10 cellular contexts compared by ENCODE assay signal in genomic region chr17:44084131-44084538, GRCh38. TPM values are rescaled to one million over a fixed set of nuclear protein-coding genes. Genes with fewer than 3 reads are reported as not detected.
DNase-seq lines count a peak whose midpoint lies in the region; ATAC-seq, FAIRE-seq and TF ChIP-seq lines count a peak whose summit lies in the region.
"Had no signal": no experiment of that assay in that cellular context is flagged by ENCODE, and none has a peak within 500 bp of the region (broad histone marks: within the 10 kb centered on the region; RNA-seq: fewer than 3 reads in every experiment).

No MANE protein-coding gene starts in this region.

- FAIRE-seq in GM19239 (lab: Jason Lieb, UNC): no peak
- FAIRE-seq: G401.6 had no signal

- H3K4me3 ChIP-seq in esophagus muscularis mucosa: no peak overlapping the region

- peak in 2 of 3 experiments; percentile 11 to 24 for TF ChIP-seq CTCF in esophagus muscularis mucosa (IDR thresholded peaks at IDR 0.05)

- no peak for TF ChIP-seq EP300 in esophagus muscularis mucosa (IDR thresholded peaks at IDR 0.05)

- H3K4me3 Mint-ChIP-seq in activated CD8-positive, alpha-beta memory T cell treated with anti-CD3 and anti-CD28 coated beads, Interleukin-2, amount 10 ng/mL, durations not matched to agents 7 days and 5 days: no peak overlapping the region
- no peak overlapping the region for H3K4me3 Mint-ChIP-seq in stimulated activated naive B cell treated with anti-CD40 and anti-IgM and Interleukin-4, amounts not matched to agents 10 μg/mL and 1 μg/mL and 100 μg/mL, for 72 hours
- H3K4me3 Mint-ChIP-seq: activated naive CD4-positive, alpha-beta T cell treated with anti-CD3 and anti-CD28 coated beads, Interleukin-2, amount 50 U/mL, for 24 hours had no signal

- H3K27ac ChIP-seq in esophagus muscularis mucosa (replicated peaks in 1 of 4): no peak overlapping the region

- H3K27me3 Mint-ChIP-seq in activated CD8-positive, alpha-beta memory T cell treated with anti-CD3 and anti-CD28 coated beads, Interleukin-2, amount 10 ng/mL, durations not matched to agents 7 days and 5 days: no peaks in the 10 kb centered on the region
- H3K27me3 Mint-ChIP-seq in stimulated activated naive B cell treated with anti-CD40 and anti-IgM and Interleukin-4, amounts not matched to agents 10 μg/mL and 1 μg/mL and 100 μg/mL, for 72 hours: no peaks in the 10 kb centered on the region
- H3K27me3 Mint-ChIP-seq: activated naive CD4-positive, alpha-beta T cell treated with anti-CD3 and anti-CD28 coated beads, Interleukin-2, amount 50 U/mL, for 24 hours had no signal

- H3K36me3 ChIP-seq in esophagus muscularis mucosa: peaks cover 38 to 100% (median 91%) of the 10 kb centered on the region in 4 donors

- CTCF ChIA-PET in activated CD8-positive, alpha-beta memory T cell treated with anti-CD3 and anti-CD28 coated beads, Interleukin-2, amount 10 ng/mL, durations not matched to agents 7 days and 5 days (lab: Charles Lee): interaction anchor here (0.6 to 2.5 kb wide), 7 partner anchors 10 to 279 kb away, joined by 3 to 11 read pairs (median 7); no protein-coding TSS in a partner anchor

- H3K27me3 ChIP-seq in esophagus muscularis mucosa: no peaks in the 10 kb centered on the region

- H3K4me1 ChIP-seq in esophagus muscularis mucosa: peaks cover 5 to 24% (median 18%) of the 10 kb centered on the region in 4 donors

- H3K27ac Mint-ChIP-seq in activated CD8-positive, alpha-beta memory T cell treated with anti-CD3 and anti-CD28 coated beads, Interleukin-2, amount 10 ng/mL, durations not matched to agents 7 days and 5 days: no peak overlapping the region
- H3K27ac Mint-ChIP-seq in stimulated activated naive B cell treated with anti-CD40 and anti-IgM and Interleukin-4, amounts not matched to agents 10 μg/mL and 1 μg/mL and 100 μg/mL, for 72 hours: no peak overlapping the region
- H3K27ac Mint-ChIP-seq: activated naive CD4-positive, alpha-beta T cell treated with anti-CD3 and anti-CD28 coated beads, Interleukin-2, amount 50 U/mL, for 24 hours had no signal

- H3K9me3 Mint-ChIP-seq in activated CD8-positive, alpha-beta memory T cell treated with anti-CD3 and anti-CD28 coated beads, Interleukin-2, amount 10 ng/mL, durations not matched to agents 7 days and 5 days (ENCODE audit: low read depth): no peaks in the 10 kb centered on the region
- H3K9me3 Mint-ChIP-seq in stimulated activated naive B cell treated with anti-CD40 and anti-IgM and Interleukin-4, amounts not matched to agents 10 μg/mL and 1 μg/mL and 100 μg/mL, for 72 hours: no peaks in the 10 kb centered on the region
- H3K9me3 Mint-ChIP-seq: activated naive CD4-positive, alpha-beta T cell treated with anti-CD3 and anti-CD28 coated beads, Interleukin-2, amount 50 U/mL, for 24 hours had no signal

- no peak for TF ChIP-seq POLR2A in esophagus muscularis mucosa (IDR thresholded peaks at IDR 0.05; ENCODE audit: low read depth)

- peaks cover 8% of the 10 kb centered on the region for H3K4me1 Mint-ChIP-seq in activated CD8-positive, alpha-beta memory T cell treated with anti-CD3 and anti-CD28 coated beads, Interleukin-2, amount 10 ng/mL, durations not matched to agents 7 days and 5 days
- peaks cover 21 to 24% of the 10 kb centered on the region in 2 donors for H3K4me1 Mint-ChIP-seq in stimulated activated naive B cell treated with anti-CD40 and anti-IgM and Interleukin-4, amounts not matched to agents 10 μg/mL and 1 μg/mL and 100 μg/mL, for 72 hours

- WGBS in esophagus muscularis mucosa: 76% methylated on average over 8 of the region's 10 CpGs

- intact Hi-C loops in esophagus muscularis mucosa (cut with DNase I): no loop called here

- no peaks in the 10 kb centered on the region for H3K36me3 Mint-ChIP-seq in activated CD8-positive, alpha-beta memory T cell treated with anti-CD3 and anti-CD28 coated beads, Interleukin-2, amount 10 ng/mL, durations not matched to agents 7 days and 5 days
- H3K36me3 Mint-ChIP-seq in stimulated activated naive B cell treated with anti-CD40 and anti-IgM and Interleukin-4, amounts not matched to agents 10 μg/mL and 1 μg/mL and 100 μg/mL, for 72 hours: peaks cover 52 to 53% of the 10 kb centered on the region in 2 donors

- ATAC-seq in activated CD8-positive, alpha-beta memory T cell treated with anti-CD3 and anti-CD28 coated beads, Interleukin-2, amount 10 ng/mL, durations not matched to agents 7 days and 5 days: no peak
- peak; percentile 62 to 68 for ATAC-seq in stimulated activated naive B cell treated with anti-CD40 and anti-IgM and Interleukin-4, amounts not matched to agents 10 μg/mL and 1 μg/mL and 100 μg/mL, for 72 hours (replicated peaks)
- ATAC-seq in GM21619 (IDR thresholded peaks at IDR 0.05; ENCODE audit: unreplicated experiment) (no peak), HG03175 (IDR thresholded peaks at IDR 0.05; ENCODE audit: unreplicated experiment) (no peak)

- in situ Hi-C loops in SK-MEL-5 (cut with HindIII; ENCODE audit: low pct_unique_long_range_greater_than_20kb, low sequenced_read_pairs): no loop called here

- no peaks in the 10 kb centered on the region for H3K9me3 ChIP-seq in esophagus muscularis mucosa

- DNase-seq in activated CD8-positive, alpha-beta memory T cell treated with anti-CD3 and anti-CD28 coated beads for 24 hours: peak; percentile 77
- DNase-seq in activated CD8-positive, alpha-beta memory T cell treated with anti-CD3 and anti-CD28 coated beads, Interleukin-2, amount 10 ng/mL, durations not matched to agents 7 days and 5 days: no peak
- peak; percentile 34 for DNase-seq in SK-MEL-5 (ENCODE audit: low read depth, low spot score)
- DNase-seq in esophagus muscularis mucosa (ENCODE audit: extremely low spot score): no peak
- no peak for DNase-seq in stimulated activated naive B cell treated with anti-CD40 and anti-IgM and Interleukin-4, amounts not matched to agents 10 μg/mL and 1 μg/mL and 100 μg/mL, for 72 hours
- DNase-seq in GM19239 (ENCODE audit: insufficient read length, low spot score): no peak

RNA-seq across cellular contexts. Expression of gene G6PC3, which starts 13.6 kb away (rescaled TPM):
- total RNA-seq in activated CD8-positive, alpha-beta memory T cell treated with anti-CD3 and anti-CD28 coated beads, Interleukin-2, amount 10 ng/mL, durations not matched to agents 7 days and 5 days: 10 to 100 TPM; 21.7 to 25.6 TPM
- 81.4 and 84.1 TPM in 2 replicates for total RNA-seq in SK-MEL-5 (2014; rRNA removed; shearing (Covaris generic))
- polyA plus RNA-seq in SK-MEL-5 (2015; cell fraction: cytosol; rRNA removed): 256 and 299 TPM in 2 replicates
- polyA plus RNA-seq in SK-MEL-5 (2015; cell fraction: nucleus; rRNA removed): 70.1 and 97.3 TPM in 2 replicates
- total RNA-seq in esophagus muscularis mucosa: 10 to 100 TPM; 23.9 to 37.5 (median 30.7) TPM

RNA-seq across cellular contexts. Expression of gene LSM12, which starts 17.7 kb away (rescaled TPM):
- 10 to 100 TPM; 68.3 to 76.8 TPM for total RNA-seq in activated CD8-positive, alpha-beta memory T cell treated with anti-CD3 and anti-CD28 coated beads, Interleukin-2, amount 10 ng/mL, durations not matched to agents 7 days and 5 days
- total RNA-seq in SK-MEL-5 (2014; rRNA removed; shearing (Covaris generic)): 49.2 and 49.8 TPM in 2 replicates
- 59.3 and 63.8 TPM in 2 replicates for polyA plus RNA-seq in SK-MEL-5 (2015; cell fraction: cytosol; rRNA removed)
- polyA plus RNA-seq in SK-MEL-5 (2015; cell fraction: nucleus; rRNA removed): 27.6 and 38.3 TPM in 2 replicates
- 10 to 100 TPM; 37.8 to 59.2 (median 46.0) TPM for total RNA-seq in esophagus muscularis mucosa

RNA-seq across cellular contexts. Expression of gene HDAC5, which starts 39.3 kb away (rescaled TPM):
- 10 to 100 TPM; 25.5 to 32.5 TPM for total RNA-seq in activated CD8-positive, alpha-beta memory T cell treated with anti-CD3 and anti-CD28 coated beads, Interleukin-2, amount 10 ng/mL, durations not matched to agents 7 days and 5 days
- 30.6 and 33.7 TPM in 2 replicates for total RNA-seq in SK-MEL-5 (2014; rRNA removed; shearing (Covaris generic))
- polyA plus RNA-seq in SK-MEL-5 (2015; cell fraction: cytosol; rRNA removed): 44.1 and 45.9 TPM in 2 replicates
- 21.4 and 24.3 TPM in 2 replicates for polyA plus RNA-seq in SK-MEL-5 (2015; cell fraction: nucleus; rRNA removed)
- total RNA-seq in esophagus muscularis mucosa: 100 to 1,000 TPM in 3 of 4 donors, 10 to 100 TPM in 1; 75.6 to 237 (median 130) TPM

RNA-seq across cellular contexts. Expression of gene HROB, which starts 57.6 kb away (rescaled TPM):
- 10 to 100 TPM; 19.8 to 23.1 TPM for total RNA-seq in activated CD8-positive, alpha-beta memory T cell treated with anti-CD3 and anti-CD28 coated beads, Interleukin-2, amount 10 ng/mL, durations not matched to agents 7 days and 5 days
- 3.2 and 4.2 TPM in 2 replicates for total RNA-seq in SK-MEL-5 (2014; rRNA removed; shearing (Covaris generic))
- polyA plus RNA-seq in SK-MEL-5 (2015; cell fraction: cytosol; rRNA removed): 5.9 and 7.2 TPM in 2 replicates
- polyA plus RNA-seq in SK-MEL-5 (2015; cell fraction: nucleus; rRNA removed): 10.8 and 11.4 TPM in 2 replicates
- 1 to 10 TPM; 1.7 to 4.6 (median 2.6) TPM for total RNA-seq in esophagus muscularis mucosa

Comparison
In these comparisons a context has a peak if more than half of its experiments do, and no peak if none do; other contexts are left out.
1. DNase-seq: peak in activated CD8-positive, alpha-beta memory T cell treated with anti-CD3 and anti-CD28 coated beads for 24 hours (single experiment) and SK-MEL-5 (single experiment); none in activated CD8-positive, alpha-beta memory T cell treated with anti-CD3 and anti-CD28 coated beads, Interleukin-2, amount 10 ng/mL, durations not matched to agents 7 days and 5 days (single experiment), esophagus muscularis mucosa (single experiment), stimulated activated naive B cell treated with anti-CD40 and anti-IgM and Interleukin-4, amounts not matched to agents 10 μg/mL and 1 μg/mL and 100 μg/mL, for 72 hours (single experiment) and GM19239 (single experiment).
2. ATAC-seq: peak in stimulated activated naive B cell treated with anti-CD40 and anti-IgM and Interleukin-4, amounts not matched to agents 10 μg/mL and 1 μg/mL and 100 μg/mL, for 72 hours (2 of 2); none in activated CD8-positive, alpha-beta memory T cell treated with anti-CD3 and anti-CD28 coated beads, Interleukin-2, amount 10 ng/mL, durations not matched to agents 7 days and 5 days (single experiment), GM21619 (single experiment) and HG03175 (single experiment).